ENCODE assay signal across 8 cellular contexts in the genomic region with DNA sequence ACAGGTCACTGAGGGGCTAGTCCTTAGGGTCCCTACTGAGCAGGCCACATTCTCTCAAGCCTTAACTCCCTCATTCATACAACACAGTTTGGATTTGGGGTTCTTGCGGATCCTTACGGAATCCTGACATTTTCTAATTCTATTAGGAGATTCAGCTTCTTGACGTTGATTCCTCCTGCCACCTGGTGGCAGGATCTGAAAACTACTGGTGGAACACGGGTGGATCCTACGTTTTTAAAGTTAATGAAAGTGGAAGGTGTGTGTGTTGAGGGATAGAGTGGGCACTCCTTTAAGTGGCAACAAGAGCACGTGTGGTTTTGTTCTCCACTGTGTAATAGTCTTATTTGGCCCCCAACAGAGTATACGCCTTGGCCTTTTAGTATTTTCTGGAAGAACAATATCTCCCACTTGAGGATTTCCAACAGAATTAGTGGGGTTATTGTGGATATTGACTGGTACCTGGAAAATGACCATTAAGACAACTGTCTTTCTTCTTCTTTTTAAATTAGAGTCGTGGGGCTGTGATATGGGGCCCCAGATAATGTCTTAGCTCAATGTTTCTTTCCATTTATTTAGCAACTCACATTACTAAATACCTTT. TPM values are rescaled to one million over a fixed set of nuclear protein-coding genes. Genes with fewer than 3 reads are reported as not detected.
A peak's percentile ranks its signal among the peaks of the same experiment; 100 is the strongest.
DNase-seq lines count a peak whose midpoint lies in the region; ATAC-seq, FAIRE-seq and TF ChIP-seq lines count a peak whose summit lies in the region.

No MANE protein-coding gene starts in this region.

- H3K4me3 Mint-ChIP-seq in CD14-positive monocyte, result peak overlapping the region in 1 of 2 donors; percentile 29

- H3K36me3 ChIP-seq in bronchial epithelial cell (ENCODE audit: control insufficient read depth, insufficient read depth, low read length) (no peaks in the 10 kb centered on the region), kidney epithelial cell (ENCODE audit: control insufficient read depth, insufficient read depth, low read length) (no peaks in the 10 kb centered on the region)

- no peak overlapping the region for H3K27ac Mint-ChIP-seq in CD14-positive monocyte

- peaks cover 18% of the 10 kb centered on the region for H3K4me1 Mint-ChIP-seq in CD14-positive monocyte

- H3K27me3 ChIP-seq in bronchial epithelial cell (ENCODE audit: control insufficient read depth, insufficient read depth, low read length), result no peaks in the 10 kb centered on the region
- H3K27me3 ChIP-seq in kidney epithelial cell (ENCODE audit: control insufficient read depth, insufficient read depth, low read length), result no peaks in the 10 kb centered on the region

- DNase-seq in CD14-positive monocyte (ENCODE audit: low spot score), result no peak
- peak; percentile 52 for DNase-seq in NCI-H1694 (lab: John Stamatoyannopoulos, UW)
- peak; percentile 27 for DNase-seq in UCSD-AML1 (lab: John Stamatoyannopoulos, UW; ENCODE audit: unreplicated experiment)
- DNase-seq in bronchial epithelial cell (ENCODE audit: low read depth), result peak; percentile 58
- no peak for DNase-seq in kidney epithelial cell (ENCODE audit: low read depth)
- DNase-seq in stimulated activated CD4-positive, alpha-beta T cell treated with anti-CD3 and anti-CD28 coated beads, Interleukin-2, amount 100 ng/mL, for 4 hours (ENCODE audit: low read depth), result peak; percentile 33

- ATAC-seq in GM21381 (IDR thresholded peaks at IDR 0.05; ENCODE audit: unreplicated experiment) (peak; percentile 58), GM18861 (IDR thresholded peaks at IDR 0.05; ENCODE audit: unreplicated experiment) (no peak)

- no peak overlapping the region for H3K4me3 ChIP-seq in bronchial epithelial cell (ENCODE audit: low read depth, low read length)
- no peak overlapping the region for H3K4me3 ChIP-seq in kidney epithelial cell (ENCODE audit: low read depth, low read length)

- TF ChIP-seq CTCF in CD14-positive monocyte (IDR thresholded peaks at IDR 0.05) (peak; percentile 86), bronchial epithelial cell (IDR thresholded peaks at IDR 0.05; ENCODE audit: insufficient read depth, low read length, severe bottlenecking) (peak; percentile 71), kidney epithelial cell (IDR thresholded peaks at IDR 0.05; ENCODE audit: insufficient read depth, low read length, poor library complexity, severe bottlenecking) (peak; percentile 66)

- intact Hi-C loops in CD14-positive monocyte (cut with micrococcal nuclease), result loop anchor here in 1 of 2 donors (1.0 to 2.0 kb wide), 2 partner anchors 53 to 377 kb away; no protein-coding TSS in a partner anchor

- H3K36me3 Mint-ChIP-seq in CD14-positive monocyte, result no peaks in the 10 kb centered on the region

- FAIRE-seq in bronchial epithelial cell (lab: Jason Lieb, UNC), result no peak

- H3K9me3 Mint-ChIP-seq in CD14-positive monocyte, result no peaks in the 10 kb centered on the region

- H3K27me3 Mint-ChIP-seq in CD14-positive monocyte (ENCODE audit: low read depth in 3 of 3), result no peaks in the 10 kb centered on the region

RNA-seq across cellular contexts. Expression of a gene that starts 25.2 kb away (rescaled TPM):
- not detected for polyA plus RNA-seq in CD14-positive monocyte
- total RNA-seq in bronchial epithelial cell (0.53 and 15.0 TPM in 2 replicates), kidney epithelial cell (0.21 and 0.75 TPM in 2 replicates)

Comparison
In these comparisons a context has a peak if more than half of its experiments do, and no peak if none do; other contexts are left out.
1. DNase-seq: peak in NCI-H1694 (single experiment), UCSD-AML1 (single experiment), bronchial epithelial cell (single experiment) and stimulated activated CD4-positive, alpha-beta T cell treated with anti-CD3 and anti-CD28 coated beads, Interleukin-2, amount 100 ng/mL, for 4 hours (single experiment); none in CD14-positive monocyte (single experiment) and kidney epithelial cell (single experiment).
2. Peak in every context shown above with its lines, with median percentiles within 50 percentile points of each other: CTCF ChIP-seq.